17 cellular contexts compared by ENCODE assay signal in the genomic region with DNA sequence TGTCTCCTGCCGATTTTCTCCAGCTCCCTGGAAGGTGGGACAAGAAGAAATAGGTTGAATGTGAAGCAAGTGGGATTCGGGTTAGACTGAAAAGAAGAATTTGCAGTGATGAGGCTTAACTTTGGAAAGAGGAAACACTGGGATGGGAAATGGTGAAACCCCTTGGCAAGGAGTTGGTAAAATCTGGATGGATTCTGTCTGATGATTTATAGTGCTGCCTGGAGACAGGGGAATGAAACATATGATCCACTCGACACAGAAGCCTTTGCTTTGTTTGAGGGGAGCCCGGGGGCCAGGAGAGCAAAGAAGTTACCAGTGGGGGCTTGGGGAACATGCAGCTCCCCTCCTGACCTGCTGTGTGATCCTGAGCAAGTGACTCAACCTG.
DNase-seq lines count a peak whose midpoint lies in the region; TF ChIP-seq lines count a peak whose summit lies in the region.
"Had no signal": no experiment of that assay in that cellular context is flagged by ENCODE, and none has a peak within 500 bp of the region (broad histone marks: within the 10 kb centered on the region; RNA-seq: fewer than 3 reads in every experiment).

No MANE protein-coding gene starts in this region.

- no peaks in the 10 kb centered on the region for H3K9me3 Mint-ChIP-seq in CD4-positive, alpha-beta memory T cell
- H3K9me3 Mint-ChIP-seq: activated T-cell treated with anti-CD3 and anti-CD28 coated beads, Interleukin-2, amount 50 U/mL, for 24 hours; CD4-positive, CD25-positive, alpha-beta regulatory T cell had no signal

- no peak overlapping the region for H2AFZ ChIP-seq in hepatocyte
- no peak overlapping the region for H2AFZ ChIP-seq in osteoblast (ENCODE audit: low read length)

- CTCF ChIA-PET in CD4-positive, alpha-beta memory T cell (lab: Charles Lee; ENCODE audit: partially characterized antibody) = interaction anchor here (1.2 to 1.7 kb wide), 2 partner anchors 86 to 302 kb away, joined by 3 to 7 read pairs; no protein-coding TSS in a partner anchor

- peak overlapping the region in 1 of 7 donors; percentile 22 for H3K27ac Mint-ChIP-seq in CD4-positive, alpha-beta memory T cell
- H3K27ac Mint-ChIP-seq: activated T-cell treated with anti-CD3 and anti-CD28 coated beads, Interleukin-2, amount 50 U/mL, for 24 hours had no signal

- no peak overlapping the region for H3K4me3 Mint-ChIP-seq in CD4-positive, alpha-beta memory T cell
- H3K4me3 Mint-ChIP-seq: activated T-cell treated with anti-CD3 and anti-CD28 coated beads, Interleukin-2, amount 50 U/mL, for 24 hours; CD4-positive, CD25-positive, alpha-beta regulatory T cell had no signal

- intact Hi-C loops in CD4-positive, alpha-beta memory T cell (cut with micrococcal nuclease) = no loop called here

- TF ChIP-seq CTCF in hepatocyte (IDR thresholded peaks at IDR 0.05; ENCODE audit: poor library complexity) (no peak), osteoblast (IDR thresholded peaks at IDR 0.05; ENCODE audit: extremely low read depth, low read depth, low read length) (no peak)

- H4K20me1 ChIP-seq in BLaER1 (no peaks in the 10 kb centered on the region), hepatocyte (ENCODE audit: insufficient read depth, poor library complexity, severe bottlenecking) (no peaks in the 10 kb centered on the region), osteoblast (ENCODE audit: insufficient read depth, low read length) (no peaks in the 10 kb centered on the region)

- peaks cover 14 to 17% of the 10 kb centered on the region in 2 donors for H3K27me3 Mint-ChIP-seq in CD4-positive, alpha-beta memory T cell

- H3K4me2 ChIP-seq in BLaER1 = peak overlapping the region; percentile 74
- peak overlapping the region; percentile 65 for H3K4me2 ChIP-seq in hepatocyte
- no peak overlapping the region for H3K4me2 ChIP-seq in osteoblast (ENCODE audit: insufficient read depth, low read length)

- H3K27me3 ChIP-seq in BLaER1 = no peaks in the 10 kb centered on the region
- peaks cover 4% of the 10 kb centered on the region for H3K27me3 ChIP-seq in NT2/D1 (ENCODE audit: insufficient read depth, insufficient read length)
- H3K27me3 ChIP-seq in hepatocyte = no peaks in the 10 kb centered on the region
- H3K27me3 ChIP-seq in osteoblast (ENCODE audit: insufficient read depth, low read length) = peaks cover 47% of the 10 kb centered on the region
- no peaks in the 10 kb centered on the region for H3K27me3 ChIP-seq in CD4-positive, alpha-beta memory T cell (ENCODE audit: insufficient read depth, low read length)
- H3K27me3 ChIP-seq: body of pancreas had no signal

- H3K4me3 ChIP-seq in BLaER1 (no peak overlapping the region), NT2/D1 (ENCODE audit: insufficient read length, low read depth) (no peak overlapping the region), hepatocyte (no peak overlapping the region), osteoblast (ENCODE audit: insufficient read depth, low read length) (no peak overlapping the region)
- H3K4me3 ChIP-seq in CD4-positive, alpha-beta memory T cell (ENCODE audit: low read length in 2 of 2) = no peak overlapping the region
- H3K4me3 ChIP-seq: body of pancreas, tibial artery had no signal

- H3K27ac ChIP-seq in BLaER1 (no peak overlapping the region), hepatocyte (no peak overlapping the region), osteoblast (ENCODE audit: low read depth, low read length) (no peak overlapping the region)
- no peak overlapping the region for H3K27ac ChIP-seq in CD4-positive, alpha-beta memory T cell (ENCODE audit: low read depth, low read length)
- H3K27ac ChIP-seq: body of pancreas, tibial artery had no signal

- H3K36me3 Mint-ChIP-seq in CD4-positive, alpha-beta memory T cell = no peaks in the 10 kb centered on the region
- H3K36me3 Mint-ChIP-seq: CD4-positive, CD25-positive, alpha-beta regulatory T cell had no signal

- H3K36me3 ChIP-seq in BLaER1 = no peaks in the 10 kb centered on the region
- no peaks in the 10 kb centered on the region for H3K36me3 ChIP-seq in NT2/D1 (ENCODE audit: insufficient read depth, insufficient read length, low read length)
- H3K36me3 ChIP-seq in hepatocyte (replicated peaks; ENCODE audit: insufficient read depth, low read depth) = no peaks in the 10 kb centered on the region
- H3K36me3 ChIP-seq in osteoblast (ENCODE audit: insufficient read depth, low read length) = no peaks in the 10 kb centered on the region
- H3K36me3 ChIP-seq in CD4-positive, alpha-beta memory T cell (ENCODE audit: insufficient read depth, low read length) = no peaks in the 10 kb centered on the region
- H3K36me3 ChIP-seq: tibial artery had no signal

- peaks cover 0 to 5% (median 4%) of the 10 kb centered on the region in 4 donors for H3K4me1 Mint-ChIP-seq in CD4-positive, alpha-beta memory T cell

- H3K4me1 ChIP-seq in BLaER1 (peaks cover 53% of the 10 kb centered on the region), NT2/D1 (ENCODE audit: insufficient read depth, insufficient read length) (peaks cover 6% of the 10 kb centered on the region), hepatocyte (ENCODE audit: insufficient read depth) (peaks cover 11% of the 10 kb centered on the region), osteoblast (ENCODE audit: insufficient read depth, low read length) (no peaks in the 10 kb centered on the region)
- H3K4me1 ChIP-seq in CD4-positive, alpha-beta memory T cell (ENCODE audit: insufficient read depth, low read length) = no peaks in the 10 kb centered on the region
- H3K4me1 ChIP-seq: tibial artery had no signal

- POLR2A ChIA-PET in CD4-positive, alpha-beta memory T cell (lab: Charles Lee; ENCODE audit: partially characterized antibody) = no interaction called here

- no peaks in the 10 kb centered on the region for H3K9me2 ChIP-seq in hepatocyte (replicated peaks; ENCODE audit: insufficient read depth)

- no peaks in the 10 kb centered on the region for H3K9me3 ChIP-seq in BLaER1
- H3K9me3 ChIP-seq in NT2/D1 (ENCODE audit: insufficient read depth, low read length) = no peaks in the 10 kb centered on the region
- H3K9me3 ChIP-seq in hepatocyte (ENCODE audit: low read depth) = no peaks in the 10 kb centered on the region
- no peaks in the 10 kb centered on the region for H3K9me3 ChIP-seq in osteoblast (ENCODE audit: low read depth, low read length)
- no peaks in the 10 kb centered on the region for H3K9me3 ChIP-seq in CD4-positive, alpha-beta memory T cell (ENCODE audit: control insufficient read depth in 1 of 2, low read length in 2 of 2)
- H3K9me3 ChIP-seq: body of pancreas, tibial artery had no signal

- H3K9ac ChIP-seq in BLaER1 (no peak overlapping the region), NT2/D1 (ENCODE audit: insufficient read length, low read depth) (peak overlapping the region; percentile 39)

- no peaks in the 10 kb centered on the region for H3K79me2 ChIP-seq in hepatocyte
- no peaks in the 10 kb centered on the region for H3K79me2 ChIP-seq in osteoblast (ENCODE audit: insufficient read depth, low read length)

- 70% methylated on average over 4 of the region's 4 CpGs for WGBS in hepatocyte (ENCODE audit: low lambda C conversion rate, missing lambda C conversion rate)

- DNase-seq in NT2/D1 (ENCODE audit: low read depth, low spot score) = no peak
- DNase-seq in hepatocyte (ENCODE audit: low spot score) = no peak
- DNase-seq in osteoblast (ENCODE audit: insufficient read length, low spot score, missing footprints) = peak; percentile 74
- no peak for DNase-seq in dermis blood vessel endothelial cell
- no peak for DNase-seq in activated naive CD4-positive, alpha-beta T cell (lab: John Stamatoyannopoulos, UW)
- DNase-seq in CD4-positive, alpha-beta memory T cell = no peak
- DNase-seq: activated CD4-positive, alpha-beta T cell treated with anti-CD3 and anti-CD28 coated beads for 48 hours; activated gamma-delta T cell treated with Interleukin-2 at 50 U/mL for 16 hours; activated T-cell treated with anti-CD3 and anti-CD28 coated beads, Interleukin-2, amount 50 U/mL, for 24 hours; CD4-positive, CD25-positive, alpha-beta regulatory T cell; mammary epithelial cell; MM.1S; Right ventricle myocardium superior; stimulated activated CD8-positive, alpha-beta memory T cell treated with anti-CD3 and anti-CD28 coated beads, Interleukin-4, amount 100 ng/mL, for 48 hours; tibial artery had no signal
